ENCODE assay signal across 8 cellular contexts in genomic region chr19:18282021-18282787, GRCh38. TPM values are rescaled to one million over a fixed set of nuclear protein-coding genes. Genes with fewer than 3 reads are reported as not detected.
DNase-seq lines count a peak whose midpoint lies in the region; ATAC-seq and TF ChIP-seq lines count a peak whose summit lies in the region.

No MANE protein-coding gene starts in this region.

- H3K27ac ChIP-seq in iPS-20b (ENCODE audit: low read length), result peak overlapping the region; percentile 100
- H3K27ac ChIP-seq in spleen, result peak overlapping the region; percentile 97 to 100 (median 100)

- peaks cover 10% of the 10 kb centered on the region; the same call in 1 of the 2 replicates for H3K27me3 ChIP-seq in iPS-20b (ENCODE audit: insufficient read depth, low read length)
- H3K27me3 ChIP-seq in spleen (replicated peaks in 1 of 7), result no peaks in the 10 kb centered on the region

- H3K4me1 ChIP-seq in iPS-20b (ENCODE audit: insufficient read depth, low read length), result peaks cover 8% of the 10 kb centered on the region; the same call in 1 of the 2 replicates
- peaks cover 28 to 65% (median 52%) of the 10 kb centered on the region in 6 donors for H3K4me1 ChIP-seq in spleen

- H3K4me3 ChIP-seq in iPS-20b (ENCODE audit: low read length) (peak overlapping the region; percentile 90), spleen (peak overlapping the region; percentile 17 to 94 (median 35))

- intact Hi-C loops in spleen (cut with DNase I; ENCODE audit: low total_unique reads), result no loop called here

- peak in 5 of 11 experiments; percentile 8 to 32 (median 22) for TF ChIP-seq CTCF in spleen (IDR thresholded peaks at IDR 0.05 in 8 of 11, conservative IDR thresholded peaks at IDR 0.05 in 3 of 11)

- TF ChIP-seq POLR2A in spleen (IDR thresholded peaks at IDR 0.05), result peak in 2 of 3 donors; percentile 29 to 71

- peak overlapping the region; percentile 99 for H3K9ac ChIP-seq in iPS-20b (ENCODE audit: low read depth, low read length)

- no peak for ATAC-seq in GM18873 (IDR thresholded peaks at IDR 0.05; ENCODE audit: low FRiP score, unreplicated experiment)
- no peak for ATAC-seq in HG02588 (IDR thresholded peaks at IDR 0.05; ENCODE audit: unreplicated experiment)

- H3K36me3 ChIP-seq in iPS-20b (ENCODE audit: insufficient read depth, low read depth, low read length) (peaks cover 12% of the 10 kb centered on the region), spleen (peaks cover 0 to 21% (median 12%) of the 10 kb centered on the region in 6 donors)

- DNase-seq in stimulated activated CD4-positive, alpha-beta T cell treated with anti-CD3 and anti-CD28 coated beads, Interleukin-15, amount 100 ng/mL, for 24 hours, result peak; percentile 54
- no peak for DNase-seq in stimulated activated CD4-positive, alpha-beta T cell treated with anti-CD3 and anti-CD28 coated beads, Interleukin-12 subunit alpha, Interleukin-12 subunit beta, amount 100 ng/mL, for 4 hours
- DNase-seq in NCI-H2029 (lab: John Stamatoyannopoulos, UW) (peak; percentile 61), amniotic epithelial cell (ENCODE audit: low read depth) (peak; percentile 89), spleen (peak; percentile 88)

- H3K9me3 ChIP-seq in iPS-20b (ENCODE audit: insufficient read depth, low read depth, low read length) (no peaks in the 10 kb centered on the region), spleen (no peaks in the 10 kb centered on the region)

- 0 to 5% (median 3%) methylated on average over 19 to 25 of the region's 27 CpGs for WGBS in spleen, 5 donors

RNA-seq across cellular contexts. Expression of gene JUND, which starts 0.8 kb away (rescaled TPM):
- 100 to 1,000 TPM; 119 to 232 (median 159) TPM for total RNA-seq in spleen
- 10 to 100 TPM; 47.5 to 86.5 (median 75.6) TPM for polyA plus RNA-seq in spleen

RNA-seq across cellular contexts. Expression of gene IQCN, which starts 8.0 kb away (rescaled TPM):
- total RNA-seq in spleen, result 10 to 100 TPM in 3 of 7 donors, 1 to 10 TPM in 4; 4.7 to 17.1 (median 8.6) TPM
- 10 to 100 TPM in 1 of 3 donors, 1 to 10 TPM in 2; 1.4 to 15.6 (median 7.8) TPM for polyA plus RNA-seq in spleen

RNA-seq across cellular contexts. Expression of gene LSM4, which starts 40.7 kb away (rescaled TPM):
- 10 to 100 TPM; 55.8 to 86.5 (median 65.1) TPM for total RNA-seq in spleen
- polyA plus RNA-seq in spleen, result 100 to 1,000 TPM in 2 of 3 donors, 10 to 100 TPM in 1; 91.6 to 192 (median 151) TPM

RNA-seq across cellular contexts. Expression of gene PDE4C, which starts 56.0 kb away (rescaled TPM):
- 1 to 10 TPM in 6 of 7 donors, under 1 TPM in 1; 0.60 to 7.6 (median 3.3) TPM for total RNA-seq in spleen
- 1 to 10 TPM in 1 of 3 donors, under 1 TPM in 2; 0.07 to 1.2 (median 0.61) TPM for polyA plus RNA-seq in spleen

RNA-seq across cellular contexts. Expression of gene PGPEP1, which starts 58.2 kb away (rescaled TPM):
- total RNA-seq in spleen, result 10 to 100 TPM; 20.2 to 65.6 (median 45.1) TPM
- 10 to 100 TPM in 1 of 3 donors, 1 to 10 TPM in 2; 9.3 to 17.3 (median 9.6) TPM for polyA plus RNA-seq in spleen
